ENCODE assay signal across 12 cellular contexts in the genomic region with DNA sequence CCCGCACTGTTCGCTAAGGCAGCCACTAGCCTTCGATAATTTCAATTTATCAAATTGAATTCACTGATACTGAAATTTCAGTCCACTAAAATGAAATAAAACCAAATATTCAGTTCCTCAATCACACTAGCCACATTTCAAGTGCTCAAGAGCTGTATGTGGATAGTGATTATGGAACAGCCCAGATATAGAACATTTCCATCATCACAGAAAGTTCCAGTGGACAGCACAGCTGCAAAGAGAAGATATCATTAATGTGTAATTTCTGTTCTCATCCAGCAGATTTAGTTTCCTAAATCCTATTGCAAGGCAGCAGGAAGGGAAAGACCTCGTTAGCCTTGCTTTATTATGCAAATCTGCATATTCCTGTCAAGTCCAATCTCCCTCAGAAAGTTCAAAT. TPM values are rescaled to one million over a fixed set of nuclear protein-coding genes. Genes with fewer than 3 reads are reported as not detected.
DNase-seq lines count a peak whose midpoint lies in the region; ATAC-seq and TF ChIP-seq lines count a peak whose summit lies in the region.
"Had no signal": no experiment of that assay in that cellular context is flagged by ENCODE, and none has a peak within 500 bp of the region (broad histone marks: within the 10 kb centered on the region; RNA-seq: fewer than 3 reads in every experiment).

No MANE protein-coding gene starts in this region.

- no peaks in the 10 kb centered on the region for H3K27me3 ChIP-seq in CD8-positive, alpha-beta T cell (ENCODE audit: insufficient read depth, low read length)
- H3K27me3 ChIP-seq in HUES48 (ENCODE audit: control insufficient read depth, insufficient read depth, low read length) (no peaks in the 10 kb centered on the region), body of pancreas (no peaks in the 10 kb centered on the region)
- H3K27me3 ChIP-seq: pancreas had no signal

- no peaks in the 10 kb centered on the region for H3K36me3 ChIP-seq in CD8-positive, alpha-beta T cell (ENCODE audit: insufficient read depth, low read length)
- H3K36me3 ChIP-seq in HUES48 (ENCODE audit: control insufficient read depth, insufficient read depth, low read length) (no peaks in the 10 kb centered on the region), body of pancreas (replicated peaks in 1 of 2; ENCODE audit: insufficient read depth in 1 of 2, low read depth in 2 of 2) (no peaks in the 10 kb centered on the region)
- H3K36me3 ChIP-seq: pancreas had no signal

- no peak for TF ChIP-seq POLR2A in body of pancreas (IDR thresholded peaks at IDR 0.05)

- peak overlapping the region; percentile 96 for H3K27ac Mint-ChIP-seq in CD8-positive, alpha-beta T cell
- H3K27ac Mint-ChIP-seq in activated naive CD8-positive, alpha-beta T cell treated with anti-CD3 and anti-CD28 coated beads, Interleukin-2, amount 50 U/mL, for 24 hours = peak overlapping the region; percentile 18
- H3K27ac Mint-ChIP-seq in natural killer cell treated with Interleukin-12 subunit alpha and Interleukin-12 subunit beta and Interleukin-15 and Interleukin-18, amount 100 ng/mL, for 72 hours = peak overlapping the region; percentile 70 to 84

- H3K9me3 Mint-ChIP-seq in CD8-positive, alpha-beta T cell = no peaks in the 10 kb centered on the region
- H3K9me3 Mint-ChIP-seq in activated naive CD8-positive, alpha-beta T cell treated with anti-CD3 and anti-CD28 coated beads, Interleukin-2, amount 50 U/mL, for 24 hours = no peaks in the 10 kb centered on the region
- H3K9me3 Mint-ChIP-seq in natural killer cell treated with Interleukin-12 subunit alpha and Interleukin-12 subunit beta and Interleukin-15 and Interleukin-18, amount 100 ng/mL, for 72 hours = no peaks in the 10 kb centered on the region

- ATAC-seq in CD8-positive, alpha-beta T cell = no peak
- ATAC-seq in activated naive CD8-positive, alpha-beta T cell treated with anti-CD3 and anti-CD28 coated beads, Interleukin-2, amount 50 U/mL, for 24 hours = no peak
- ATAC-seq in natural killer cell treated with Interleukin-12 subunit alpha and Interleukin-12 subunit beta and Interleukin-15 and Interleukin-18, amount 100 ng/mL, for 72 hours = no peak
- ATAC-seq in GM18498 (IDR thresholded peaks at IDR 0.05; ENCODE audit: unreplicated experiment) = no peak
- ATAC-seq in body of pancreas = no peak
- ATAC-seq in GM21528 (IDR thresholded peaks at IDR 0.05; ENCODE audit: low FRiP score, unreplicated experiment) = no peak

- intact Hi-C loops in CD8-positive, alpha-beta T cell (cut with DNase I, micrococcal nuclease) = loop anchor here (1.0 to 10.0 kb wide), 4 partner anchors 14 to 508 kb away; partner anchors contain the start of genes IFFO2 (in 2 of the 2) and CAPZB (in 1 of the 2)
- intact Hi-C loops in body of pancreas (cut with DNase I) = no loop called here

- CTCF ChIA-PET in CD8-positive, alpha-beta T cell (lab: Charles Lee) = interaction anchor here (1.0 to 1.8 kb wide), 7 partner anchors 14 to 134 kb away, joined by 3 to 7 read pairs (median 4); a partner anchor contains a TSS

- 70 to 73% methylated on average over 4 of the region's 4 CpGs for WGBS in body of pancreas, 2 donors

- peaks cover 24% of the 10 kb centered on the region for H3K36me3 Mint-ChIP-seq in CD8-positive, alpha-beta T cell
- peaks cover 20% of the 10 kb centered on the region for H3K36me3 Mint-ChIP-seq in activated naive CD8-positive, alpha-beta T cell treated with anti-CD3 and anti-CD28 coated beads, Interleukin-2, amount 50 U/mL, for 24 hours (ENCODE audit: low read depth)
- H3K36me3 Mint-ChIP-seq in natural killer cell treated with Interleukin-12 subunit alpha and Interleukin-12 subunit beta and Interleukin-15 and Interleukin-18, amount 100 ng/mL, for 72 hours = no peaks in the 10 kb centered on the region

- POLR2A ChIA-PET in CD8-positive, alpha-beta T cell (lab: Charles Lee) = interaction anchor here (0.7 to 12.7 kb wide), 6 partner anchors 9 to 1255 kb away, joined by 3 to 193 read pairs (median 4); partner anchors contain the start of genes CAPZB and KIF17

- H3K9me3 ChIP-seq in CD8-positive, alpha-beta T cell (ENCODE audit: low read length) = no peaks in the 10 kb centered on the region
- no peaks in the 10 kb centered on the region for H3K9me3 ChIP-seq in HUES48 (ENCODE audit: control insufficient read depth, insufficient read depth, low read length)
- no peaks in the 10 kb centered on the region for H3K9me3 ChIP-seq in body of pancreas
- H3K9me3 ChIP-seq: pancreas had no signal

- peaks cover 87% of the 10 kb centered on the region for H3K4me1 Mint-ChIP-seq in CD8-positive, alpha-beta T cell (ENCODE audit: low read depth)
- peaks cover 93% of the 10 kb centered on the region for H3K4me1 Mint-ChIP-seq in activated naive CD8-positive, alpha-beta T cell treated with anti-CD3 and anti-CD28 coated beads, Interleukin-2, amount 50 U/mL, for 24 hours
- H3K4me1 Mint-ChIP-seq in natural killer cell treated with Interleukin-12 subunit alpha and Interleukin-12 subunit beta and Interleukin-15 and Interleukin-18, amount 100 ng/mL, for 72 hours (ENCODE audit: low read depth in 2 of 2) = peaks cover 51 to 53% of the 10 kb centered on the region in 2 donors

- no peak for DNase-seq in CD8-positive, alpha-beta T cell
- DNase-seq in activated naive CD8-positive, alpha-beta T cell treated with anti-CD3 and anti-CD28 coated beads, Interleukin-2, amount 50 U/mL, for 24 hours = no peak
- DNase-seq in natural killer cell treated with Interleukin-12 subunit alpha and Interleukin-12 subunit beta and Interleukin-15 and Interleukin-18, amount 100 ng/mL, for 72 hours (ENCODE audit: low spot score) = no peak
- DNase-seq in body of pancreas = no peak
- DNase-seq in stimulated activated CD4-positive, alpha-beta T cell treated with anti-CD3 and anti-CD28 coated beads, Interleukin-1b, Interleukin-23, amount 100 ng/mL, for 48 hours = no peak
- DNase-seq: NCI-H1105; NCI-H526 treated with DMSO at 0.1 percent for 48 hours; pancreas; stimulated activated naive CD4-positive, alpha-beta T cell treated with Interleukin-2 at 50 U/mL for 16 hours had no signal

- no peak for TF ChIP-seq CTCF in CD8-positive, alpha-beta T cell (IDR thresholded peaks at IDR 0.05)
- TF ChIP-seq CTCF in body of pancreas (IDR thresholded peaks at IDR 0.05) = no peak

- no peak overlapping the region for H3K9ac ChIP-seq in HUES48 (ENCODE audit: low read depth, low read length)

- no peaks in the 10 kb centered on the region for H3K27me3 Mint-ChIP-seq in CD8-positive, alpha-beta T cell (ENCODE audit: low read depth)
- H3K27me3 Mint-ChIP-seq in activated naive CD8-positive, alpha-beta T cell treated with anti-CD3 and anti-CD28 coated beads, Interleukin-2, amount 50 U/mL, for 24 hours = no peaks in the 10 kb centered on the region
- no peaks in the 10 kb centered on the region for H3K27me3 Mint-ChIP-seq in natural killer cell treated with Interleukin-12 subunit alpha and Interleukin-12 subunit beta and Interleukin-15 and Interleukin-18, amount 100 ng/mL, for 72 hours

- peak overlapping the region; percentile 78 for H3K27ac ChIP-seq in CD8-positive, alpha-beta T cell (ENCODE audit: low read depth, low read length)
- H3K27ac ChIP-seq in HUES48 (ENCODE audit: low read depth, low read length) (peak overlapping the region; percentile 9), body of pancreas (no peak overlapping the region)

- peak overlapping the region; percentile 80 for H3K4me3 Mint-ChIP-seq in CD8-positive, alpha-beta T cell
- H3K4me3 Mint-ChIP-seq in activated naive CD8-positive, alpha-beta T cell treated with anti-CD3 and anti-CD28 coated beads, Interleukin-2, amount 50 U/mL, for 24 hours = peak overlapping the region; percentile 2
- peak overlapping the region; percentile 71 for H3K4me3 Mint-ChIP-seq in natural killer cell treated with Interleukin-12 subunit alpha and Interleukin-12 subunit beta and Interleukin-15 and Interleukin-18, amount 100 ng/mL, for 72 hours

- peaks cover 98% of the 10 kb centered on the region for H3K4me1 ChIP-seq in CD8-positive, alpha-beta T cell (ENCODE audit: insufficient read depth, low read length)
- H3K4me1 ChIP-seq in HUES48 (ENCODE audit: control insufficient read depth, insufficient read depth, low read length) (peaks cover 57% of the 10 kb centered on the region), body of pancreas (peaks cover 29% of the 10 kb centered on the region)

- peak overlapping the region; percentile 43 for H3K4me3 ChIP-seq in CD8-positive, alpha-beta T cell (ENCODE audit: low read depth, low read length)
- no peak overlapping the region for H3K4me3 ChIP-seq in HUES48 (ENCODE audit: low read depth, low read length)
- H3K4me3 ChIP-seq in body of pancreas = no peak overlapping the region
- H3K4me3 ChIP-seq: pancreas had no signal

RNA-seq across cellular contexts. Expression of gene CAPZB, which starts 22.6 kb away (rescaled TPM):
- 100 to 1,000 TPM; 145 to 151 TPM for total RNA-seq in CD8-positive, alpha-beta T cell
- total RNA-seq in natural killer cell treated with Interleukin-12 subunit alpha and Interleukin-12 subunit beta and Interleukin-15 and Interleukin-18, amount 100 ng/mL, for 72 hours = 100 to 1,000 TPM; 270 to 359 TPM
- 10 to 100 TPM; 35.5 to 54.1 TPM for total RNA-seq in body of pancreas

Comparison
In these comparisons a context has a peak if more than half of its experiments do, and no peak if none do; other contexts are left out.
1. H3K27ac ChIP-seq: peak in CD8-positive, alpha-beta T cell (single experiment) and HUES48 (single experiment); none in body of pancreas (0 of 4).
2. H3K27ac Mint-ChIP-seq: peak in every context shown above with its lines; median percentile 96 in CD8-positive, alpha-beta T cell; 77 in natural killer cell treated with Interleukin-12 subunit alpha and Interleukin-12 subunit beta and Interleukin-15 and Interleukin-18, amount 100 ng/mL, for 72 hours; 18 in activated naive CD8-positive, alpha-beta T cell treated with anti-CD3 and anti-CD28 coated beads, Interleukin-2, amount 50 U/mL, for 24 hours.
3. H3K4me3 Mint-ChIP-seq: peak in every context shown above with its lines; median percentile 80 in CD8-positive, alpha-beta T cell; 71 in natural killer cell treated with Interleukin-12 subunit alpha and Interleukin-12 subunit beta and Interleukin-15 and Interleukin-18, amount 100 ng/mL, for 72 hours; 2 in activated naive CD8-positive, alpha-beta T cell treated with anti-CD3 and anti-CD28 coated beads, Interleukin-2, amount 50 U/mL, for 24 hours.